In genomic region chr21:45123440-45123839, GRCh38 we compare ENCODE assay signal across 22 cellular contexts. TPM values are rescaled to one million over a fixed set of nuclear protein-coding genes. Genes with fewer than 3 reads are reported as not detected.
DNase-seq lines count a peak whose midpoint lies in the region; ATAC-seq and TF ChIP-seq lines count a peak whose summit lies in the region.
"Had no signal": no experiment of that assay in that cellular context is flagged by ENCODE, and none has a peak within 500 bp of the region (broad histone marks: within the 10 kb centered on the region; RNA-seq: fewer than 3 reads in every experiment).

No MANE protein-coding gene starts in this region.

- H3K36me3 Mint-ChIP-seq in naive B cell, result peaks cover 18% of the 10 kb centered on the region in 2 donors
- peaks cover 10% of the 10 kb centered on the region for H3K36me3 Mint-ChIP-seq in nephron progenitor cell (ENCODE audit: low read depth)

- H3K9me2 ChIP-seq in OCI-LY7 (ENCODE audit: insufficient read depth, low read length), result no peaks in the 10 kb centered on the region

- H3K9me3 ChIP-seq in OCI-LY7 (ENCODE audit: low read length), result no peaks in the 10 kb centered on the region
- H3K9me3 ChIP-seq: Caco-2, HAP-1 had no signal

- POLR2A ChIA-PET in OCI-LY7 (lab: Charles Lee), result interaction anchor here (1.8 to 10.5 kb wide), 3 partner anchors 10 to 20 kb away, joined by 6 to 116 read pairs (median 52); no protein-coding TSS in a partner anchor

- H3K4me3 ChIP-seq in OCI-LY7 (ENCODE audit: low read depth, low read length, poor library complexity, severe bottlenecking), result no peak overlapping the region
- H3K4me3 ChIP-seq: GM23248, HAP-1 had no signal

- DNase-seq in NCI-H187 (lab: John Stamatoyannopoulos, UW) (peak; percentile 33 to 52), NCI-H187 treated with DMSO at 0.1 percent for 48 hours (lab: John Stamatoyannopoulos, UW) (no peak), NCI-H1694 (lab: John Stamatoyannopoulos, UW) (peak; percentile 24), OCI-LY7 (ENCODE audit: low spot score) (peak; percentile 86), naive B cell (no peak), OCI-M2 (lab: John Stamatoyannopoulos, UW; ENCODE audit: unreplicated experiment) (no peak), nephron progenitor cell (no peak), head of caudate nucleus (no peak)
- DNase-seq: 8988T; Caco-2; CD4-positive, alpha-beta T cell; GM23248; KBM-7; NCI-H1105 treated with DMSO at 0.1 percent for 48 hours; NCI-H2081 treated with DMSO at 0.1 percent for 48 hours; NCI-H2227 treated with DMSO at 0.1 percent for 48 hours; NCI-H510A treated with DMSO at 0.1 percent for 48 hours; NK-92 treated with Interleukin-12 subunit alpha and Interleukin-12 subunit beta, amount 100 ng/mL, for 24 hours; Right ventricle myocardium superior; T-helper 1 cell had no signal

- H3K36me3 ChIP-seq in OCI-LY7 (ENCODE audit: insufficient read depth, low read length), result no peaks in the 10 kb centered on the region
- H3K36me3 ChIP-seq: HAP-1 had no signal

- no TSS peak for BruUV-seq in OCI-LY7 (replicated peaks; lab: Mats Ljungman, UMichigan)

- H4K20me1 ChIP-seq in OCI-LY7 (ENCODE audit: insufficient read depth, low read length), result no peaks in the 10 kb centered on the region

- ATAC-seq in naive B cell (ENCODE audit: low read depth in 2 of 2), result peak; percentile 27 to 30
- ATAC-seq: SK-N-SH treated with all-trans-retinoic acid at 6 μM for 48 hours had no signal

- H3K9me3 Mint-ChIP-seq in naive B cell, result no peaks in the 10 kb centered on the region
- H3K9me3 Mint-ChIP-seq in nephron progenitor cell, result peaks cover 3% of the 10 kb centered on the region
- H3K9me3 Mint-ChIP-seq: CD4-positive, alpha-beta T cell had no signal

- no peak for TF ChIP-seq CTCF in OCI-LY7 (conservative IDR thresholded peaks at IDR 0.05; ENCODE audit: low read length)
- no peak for TF ChIP-seq CTCF in nephron progenitor cell (IDR thresholded peaks at IDR 0.05)

- CTCF ChIA-PET in OCI-LY7 (lab: Charles Lee; ENCODE audit: unreplicated experiment), result interaction anchor here (1.1 to 1.2 kb wide), 2 partner anchors 11 to 12 kb away, joined by 3 to 4 read pairs; no protein-coding TSS in a partner anchor

- H3K79me2 ChIP-seq in OCI-LY7 (ENCODE audit: insufficient read depth, low read depth, low read length), result no peaks in the 10 kb centered on the region

- H3K4me3 Mint-ChIP-seq in naive B cell, result peak overlapping the region; percentile 25 to 91 (median 84)
- H3K4me3 Mint-ChIP-seq in nephron progenitor cell, result no peak overlapping the region
- H3K4me3 Mint-ChIP-seq: CD4-positive, alpha-beta T cell had no signal

- H2AFZ ChIP-seq in OCI-LY7 (ENCODE audit: low read length), result no peak overlapping the region
- H2AFZ ChIP-seq: GM23248 had no signal

- H3K27me3 Mint-ChIP-seq in naive B cell (no peaks in the 10 kb centered on the region), nephron progenitor cell (ENCODE audit: low read depth, poor library complexity) (no peaks in the 10 kb centered on the region)
- H3K27me3 Mint-ChIP-seq: CD4-positive, alpha-beta T cell had no signal

- H3K4me1 ChIP-seq in OCI-LY7 (ENCODE audit: insufficient read depth, low read length, poor library complexity, severe bottlenecking), result peaks cover 52% of the 10 kb centered on the region
- H3K4me1 ChIP-seq: Caco-2 had no signal

- H3K27ac ChIP-seq in OCI-LY7 (ENCODE audit: low read depth, low read length, poor library complexity, severe bottlenecking), result peak overlapping the region; percentile 65
- H3K27ac ChIP-seq: GM23248 had no signal

- intact Hi-C loops in OCI-LY7 (cut with micrococcal nuclease; ENCODE audit: unreplicated experiment) (loop anchor here (10.0 kb wide), 1 partner anchor 329 kb away; no protein-coding TSS in a partner anchor), head of caudate nucleus (cut with DNase I) (no loop called here)

- H3K4me1 Mint-ChIP-seq in naive B cell (peaks cover 77 to 98% (median 87%) of the 10 kb centered on the region in 3 donors), nephron progenitor cell (peaks cover 35% of the 10 kb centered on the region)

- peak overlapping the region in 4 of 6 donors; percentile 88 to 95 (median 92) for H3K27ac Mint-ChIP-seq in naive B cell
- H3K27ac Mint-ChIP-seq in nephron progenitor cell, result no peak overlapping the region
- H3K27ac Mint-ChIP-seq: CD4-positive, alpha-beta T cell had no signal

- peak overlapping the region; percentile 53 for H3K4me2 ChIP-seq in OCI-LY7 (ENCODE audit: low read length)

RNA-seq across cellular contexts. Expression of gene ADARB1, which starts 49.1 kb away (rescaled TPM):
- 6.6 and 17.4 TPM in 2 replicates for total RNA-seq in OCI-LY7 (2014; rRNA removed; shearing (Covaris generic))
- 20.5 and 20.8 TPM in 2 replicates for total RNA-seq in OCI-LY7 (2022)
- 10 to 100 TPM; 19.9 to 63.5 (median 28.7) TPM for polyA plus RNA-seq in naive B cell (ENCODE audit: low read depth in 6 of 6)

Comparison
In these comparisons a context has a peak if more than half of its experiments do, and no peak if none do; other contexts are left out.
1. DNase-seq: peak in NCI-H187 (2 of 2), NCI-H1694 (single experiment) and OCI-LY7 (single experiment); none in NCI-H187 treated with DMSO at 0.1 percent for 48 hours (single experiment), naive B cell (single experiment), OCI-M2 (single experiment), nephron progenitor cell (single experiment) and head of caudate nucleus (0 of 42).